In genomic region chr7:71311576-71311975, GRCh38 we compare ENCODE assay signal across 1 cellular context.
TF ChIP-seq lines count a peak whose summit lies in the region.

No MANE protein-coding gene starts in this region.

TF ChIP-seq in GM23338, 12 proteins besides CTCF, POLR2A, EP300 and RAD21 (continued from another document):
- TF ChIP-seq ZNF462 (CRISPR knock-in tag; IDR thresholded peaks at IDR 0.05) (no peak), ZNF331 (CRISPR knock-in tag; IDR thresholded peaks at IDR 0.05; ENCODE audit: low read depth) (no peak), JUNB (IDR thresholded peaks at IDR 0.05; ENCODE audit: unreplicated experiment) (no peak), POLR2AphosphoS5 (IDR thresholded peaks at IDR 0.05; ENCODE audit: low read depth) (no peak), EZH2 (IDR thresholded peaks at IDR 0.05; ENCODE audit: low read depth, unreplicated experiment) (no peak), ETS1 (IDR thresholded peaks at IDR 0.05) (no peak), CREB1 (CRISPR knock-in tag; IDR thresholded peaks at IDR 0.05; ENCODE audit: low read depth) (no peak), EZH2phosphoT487 (IDR thresholded peaks at IDR 0.05; ENCODE audit: unreplicated experiment) (no peak), NANOG (IDR thresholded peaks at IDR 0.05; ENCODE audit: borderline replicate concordance) (no peak), ZNF114 (CRISPR knock-in tag; IDR thresholded peaks at IDR 0.05) (no peak), STAT1 (IDR thresholded peaks at IDR 0.05; ENCODE audit: unreplicated experiment) (no peak)
